Comparison of ENCODE assay signal across 16 cellular contexts in the genomic region with DNA sequence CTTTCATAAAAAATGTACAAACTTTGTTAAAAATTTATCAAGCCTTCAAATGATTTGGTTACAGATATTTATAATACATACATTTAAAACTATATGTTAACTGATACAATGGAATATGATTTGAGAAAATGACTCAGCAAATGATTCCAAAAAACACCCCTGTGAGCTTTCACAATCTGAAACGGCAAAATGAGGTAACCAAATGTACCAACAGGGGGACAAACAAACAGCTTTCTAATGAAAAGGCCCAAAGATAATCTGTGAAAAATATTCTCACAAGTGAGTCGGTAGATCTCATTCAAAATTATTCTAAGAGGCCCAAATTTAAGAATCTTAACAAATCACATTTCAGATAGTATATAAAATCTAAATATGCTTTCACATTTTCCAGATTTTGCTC.
"Had no signal": no experiment of that assay in that cellular context is flagged by ENCODE, and none has a peak within 500 bp of the region (broad histone marks: within the 10 kb centered on the region; RNA-seq: fewer than 3 reads in every experiment).

No MANE protein-coding gene starts in this region.

- H3K4me1 ChIP-seq: left lung had no signal

- ATAC-seq: effector memory CD8-positive, alpha-beta T cell; heart left ventricle; left lung; stimulated activated naive CD8-positive, alpha-beta T cell treated with anti-CD3 and anti-CD28 coated beads, Interleukin-15, amount 100 ng/mL, for 72 hours; T-helper 17 cell; WTC11 had no signal

- DNase-seq: activated CD4-positive, alpha-beta T cell treated with anti-CD3 and anti-CD28 coated beads, Interleukin-2, amount 10 ng/mL, durations not matched to agents 24 days and 14 days; activated CD8-positive, alpha-beta memory T cell treated with anti-CD3 and anti-CD28 coated beads for 24 hours; activated gamma-delta T cell; activated naive CD8-positive, alpha-beta T cell treated with anti-CD3 and anti-CD28 coated beads, Interleukin-2, amount 10 ng/mL, durations not matched to agents 7 days and 5 days; central memory CD4-positive, alpha-beta T cell; effector memory CD8-positive, alpha-beta T cell; heart left ventricle; left lung; mesenchymal stem cell; ovary; stimulated activated CD4-positive, alpha-beta T cell treated with anti-CD3 and anti-CD28 coated beads, Interleukin-15, amount 100 ng/mL, for 24 hours; stimulated activated CD4-positive, alpha-beta T cell treated with anti-CD3 and anti-CD28 coated beads, Interleukin-4, amount 100 ng/mL, for 4 hours; stimulated activated naive CD8-positive, alpha-beta T cell treated with anti-CD3 and anti-CD28 coated beads, Interleukin-15, amount 100 ng/mL, for 72 hours; T-helper 17 cell had no signal

- H3K27ac ChIP-seq: heart left ventricle, left lung, ovary, thoracic aorta had no signal

- H3K27me3 ChIP-seq: heart left ventricle, left lung, ovary had no signal

- H3K4me3 ChIP-seq: heart left ventricle, left lung, ovary, thoracic aorta had no signal

- H3K36me3 ChIP-seq: ovary had no signal
